16 cellular contexts compared by ENCODE assay signal in the genomic region with DNA sequence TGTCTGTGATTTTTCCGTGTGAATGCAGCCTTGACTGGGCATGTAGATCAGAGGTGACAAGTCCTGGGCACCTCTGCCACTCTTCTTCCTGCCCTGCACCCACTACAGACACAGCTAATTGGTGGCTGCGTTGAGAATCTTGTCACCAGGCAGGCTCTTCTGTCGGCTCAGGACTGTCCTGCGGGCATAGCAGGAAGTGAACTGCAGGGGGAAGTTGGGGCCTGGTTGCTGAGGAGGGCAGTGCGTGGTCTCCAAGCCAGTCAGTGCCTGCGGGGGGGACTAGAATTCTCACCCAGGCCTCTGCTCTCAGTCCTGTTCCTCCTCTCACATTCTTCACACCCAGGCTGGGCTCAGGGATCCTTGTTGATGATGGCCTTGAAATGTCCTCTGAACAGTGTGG. TPM values are rescaled to one million over a fixed set of nuclear protein-coding genes. Genes with fewer than 3 reads are reported as not detected.
DNase-seq lines count a peak whose midpoint lies in the region; ATAC-seq, FAIRE-seq and TF ChIP-seq lines count a peak whose summit lies in the region.
"Had no signal": no experiment of that assay in that cellular context is flagged by ENCODE, and none has a peak within 500 bp of the region (broad histone marks: within the 10 kb centered on the region; RNA-seq: fewer than 3 reads in every experiment).

No MANE protein-coding gene starts in this region.

- POLR2A ChIA-PET in H1 (lab: Charles Lee; ENCODE audit: partially characterized antibody): interaction anchor here (0.7 kb wide), 1 partner anchor 10 kb away, joined by 3 read pairs; no protein-coding TSS in a partner anchor

- no peak overlapping the region for H2BK20ac ChIP-seq in H1 (ENCODE audit: low read length)

- TF ChIP-seq CTCF in NB4 (IDR thresholded peaks at IDR 0.05; ENCODE audit: low read depth, low read length) (no peak), H1 (IDR thresholded peaks at IDR 0.05; ENCODE audit: control extremely low read depth in 1 of 3, insufficient read depth in 1 of 3, low read depth in 1 of 3, low read length in 3 of 3) (no peak), gastrocnemius medialis (IDR thresholded peaks at IDR 0.05 in 4 of 5, conservative IDR thresholded peaks at IDR 0.05 in 1 of 5) (no peak), right lobe of liver (IDR thresholded peaks at IDR 0.05) (no peak)

- H3K9me3 ChIP-seq in H1 (ENCODE audit: insufficient read depth in 2 of 2, low read depth in 1 of 2, low read length in 1 of 2) (no peaks in the 10 kb centered on the region), gastrocnemius medialis (no peaks in the 10 kb centered on the region), right lobe of liver (no peaks in the 10 kb centered on the region)
- H3K9me3 ChIP-seq: SJCRH30 had no signal

- H4K5ac ChIP-seq in H1 (ENCODE audit: insufficient read length, low read depth, low read length): no peak overlapping the region

- no peak overlapping the region for H3K27ac Mint-ChIP-seq in activated T-cell treated with anti-CD3 and anti-CD28 coated beads, Interleukin-2, amount 50 U/mL, for 24 hours

- H3K36me3 ChIP-seq in H1 (ENCODE audit: control insufficient read depth in 2 of 4, insufficient read depth in 4 of 4, low read length in 3 of 4) (peaks cover 0 to 3% (median 0%) of the 10 kb centered on the region in 4 experiments; a peak in 1 of 8 replicates), gastrocnemius medialis (no peaks in the 10 kb centered on the region), right lobe of liver (no peaks in the 10 kb centered on the region)
- H3K36me3 ChIP-seq: BE2C, Peyer's patch, SJCRH30 had no signal

- no peaks in the 10 kb centered on the region for H3K23me2 ChIP-seq in H1 (ENCODE audit: low read depth, low read length)

- no peak overlapping the region for H3K18ac ChIP-seq in H1 (ENCODE audit: extremely low read depth, low read length)

- H4K20me1 ChIP-seq in H1 (replicated peaks in 1 of 2; ENCODE audit: control insufficient read depth in 1 of 2, insufficient read depth in 2 of 2, low read length in 2 of 2): peaks cover 2% of the 10 kb centered on the region in 2 experiments

- no peak overlapping the region; the same call in 1 of the 2 replicates for H3K27ac ChIP-seq in H1 (ENCODE audit: low read depth, low read length)
- H3K27ac ChIP-seq in gastrocnemius medialis: no peak overlapping the region
- no peak overlapping the region for H3K27ac ChIP-seq in right lobe of liver
- H3K27ac ChIP-seq: Peyer's patch, SJCRH30 had no signal

- H3K23ac ChIP-seq in H1 (ENCODE audit: insufficient read length): no peak overlapping the region

- H2BK15ac ChIP-seq in H1 (ENCODE audit: low read length): no peak overlapping the region; the same call in 1 of the 2 replicates

- in situ Hi-C loops in gastrocnemius medialis (cut with MboI; ENCODE audit: low sequenced_read_pairs in 4 of 4): no loop called here

- no peaks in the 10 kb centered on the region for H3K9me3 Mint-ChIP-seq in activated T-cell treated with anti-CD3 and anti-CD28 coated beads, Interleukin-2, amount 50 U/mL, for 24 hours

- no peak for ATAC-seq in GM18517 (IDR thresholded peaks at IDR 0.05; ENCODE audit: unreplicated experiment)
- ATAC-seq in gastrocnemius medialis: no peak
- no peak for ATAC-seq in right lobe of liver

- H3K36me3 Mint-ChIP-seq in activated T-cell treated with anti-CD3 and anti-CD28 coated beads, Interleukin-2, amount 50 U/mL, for 24 hours (ENCODE audit: low read depth): no peaks in the 10 kb centered on the region
- H3K36me3 Mint-ChIP-seq: CD4-positive, CD25-positive, alpha-beta regulatory T cell had no signal

- H4K91ac ChIP-seq in H1 (replicated peaks; ENCODE audit: insufficient read length, low read length): no peak overlapping the region

- H2BK12ac ChIP-seq in H1 (ENCODE audit: low read depth, low read length): 0 out of 2 replicates have a peak overlapping the region, but pooled peaks have one; percentile 4

- H3K4me2 ChIP-seq in H1 (ENCODE audit: insufficient read depth in 1 of 2, low read depth in 2 of 2, low read length in 2 of 2): no peak overlapping the region

- DNase-seq in ELF-1 (ENCODE audit: low read depth, low spot score) (peak; percentile 24), HTR-8/SVneo (ENCODE audit: insufficient read length, low spot score) (no peak), NB4 (ENCODE audit: low read depth) (peak; percentile 46), H1 (ENCODE audit: low read depth in 1 of 2, low spot score in 2 of 2) (no peak), gastrocnemius medialis (no peak), right lobe of liver (no peak)
- no peak for DNase-seq in activated T-cell treated with anti-CD3 and anti-CD28 coated beads, Interleukin-2, amount 50 U/mL, for 24 hours
- DNase-seq: BE2C, EL, NCI-H1417 treated with DMSO at 0.1 percent for 48 hours, NCI-H187, Peyer's patch, SJCRH30, T-helper 1 cell had no signal

- no peak for TF ChIP-seq EP300 in H1 (IDR thresholded peaks at IDR 0.05; ENCODE audit: borderline replicate concordance in 1 of 2, low read depth in 2 of 2, low read length in 2 of 2)

- no peaks in the 10 kb centered on the region for H3K79me2 ChIP-seq in H1 (ENCODE audit: control insufficient read depth in 1 of 2, insufficient read depth in 2 of 2, low read length in 2 of 2)

- H3K27me3 ChIP-seq in H1 (replicated peaks in 1 of 4; ENCODE audit: control insufficient read depth in 3 of 4, extremely low read depth in 1 of 4, insufficient read depth in 3 of 4, low read length in 3 of 4) (no peaks in the 10 kb centered on the region), gastrocnemius medialis (peaks cover 4 to 17% (median 8%) of the 10 kb centered on the region in 3 donors), right lobe of liver (no peaks in the 10 kb centered on the region)
- H3K27me3 ChIP-seq: BE2C, Peyer's patch, SJCRH30 had no signal

- no peak overlapping the region for H2BK5ac ChIP-seq in H1 (ENCODE audit: low read depth, low read length)

- TF ChIP-seq RAD21 in H1 (IDR thresholded peaks at IDR 0.05 in 1 of 2, conservative IDR thresholded peaks at IDR 0.05 in 1 of 2; ENCODE audit: low read depth in 2 of 2, low read length in 2 of 2): no peak

- H3K4me1 ChIP-seq in H1 (replicated peaks in 1 of 4; ENCODE audit: control insufficient read depth in 3 of 4, insufficient read depth in 4 of 4, low read length in 3 of 4): peaks cover 0 to 17% (median 2%) of the 10 kb centered on the region in 4 experiments; a peak in 4 of 7 replicates
- H3K4me1 ChIP-seq in gastrocnemius medialis: no peaks in the 10 kb centered on the region
- H3K4me1 ChIP-seq in right lobe of liver: no peaks in the 10 kb centered on the region
- H3K4me1 ChIP-seq: BE2C, Peyer's patch, SJCRH30 had no signal

- H3K4me3 Mint-ChIP-seq in activated T-cell treated with anti-CD3 and anti-CD28 coated beads, Interleukin-2, amount 50 U/mL, for 24 hours: no peak overlapping the region
- H3K4me3 Mint-ChIP-seq: CD4-positive, CD25-positive, alpha-beta regulatory T cell had no signal

- H3K4ac ChIP-seq in H1 (replicated peaks; ENCODE audit: insufficient read length, low read depth, low read length): no peak overlapping the region

- peak overlapping the region; percentile 98; the same call in 1 of the 2 replicates for H2AK5ac ChIP-seq in H1 (ENCODE audit: low read depth, low read length)

- CTCF ChIA-PET in H1 (lab: Charles Lee; ENCODE audit: partially characterized antibody): interaction anchor here (0.6 to 4.5 kb wide), 19 partner anchors 10 to 167 kb away, joined by 3 to 38 read pairs (median 4); no protein-coding TSS in a partner anchor

- intact Hi-C loops in gastrocnemius medialis (cut with DNase I; ENCODE audit: low total_unique reads) (no loop called here), right lobe of liver (cut with DNase I) (no loop called here)

- 86% methylated on average over 6 of the region's 6 CpGs; no CpG with 5 or more reads in 1 of the 2 experiments for WGBS in H1 (ENCODE audit: extremely low coverage in 1 of 2, insufficient coverage in 1 of 2, insufficient read length in 1 of 2, insufficient replicate concordance in 2 of 2, low coverage in 1 of 2, low lambda C conversion rate in 2 of 2, missing lambda C conversion rate in 1 of 2), 2 experiments
- 13% methylated on average over 2 of the region's 6 CpGs for WGBS in right lobe of liver (ENCODE audit: insufficient coverage, low coverage, low lambda C conversion rate, missing lambda C conversion rate)

- no peak overlapping the region for H3K9ac ChIP-seq in H1 (replicated peaks in 1 of 4; ENCODE audit: extremely low read depth in 1 of 4, low read depth in 3 of 4, low read length in 3 of 4)

- H3K4me3 ChIP-seq in NB4 (ENCODE audit: low read depth, low read length): no peak overlapping the region
- no peak overlapping the region for H3K4me3 ChIP-seq in H1 (ENCODE audit: extremely low read depth in 1 of 4, insufficient read depth in 2 of 4, low read depth in 3 of 4, low read length in 4 of 4)
- H3K4me3 ChIP-seq in gastrocnemius medialis: no peak overlapping the region
- H3K4me3 ChIP-seq in right lobe of liver: no peak overlapping the region
- H3K4me3 ChIP-seq: Peyer's patch, SJCRH30 had no signal

- no peak for TF ChIP-seq POLR2A in NB4 (IDR thresholded peaks at IDR 0.05; ENCODE audit: extremely low read depth, insufficient read length)
- no peak for TF ChIP-seq POLR2A in H1 (IDR thresholded peaks at IDR 0.05; ENCODE audit: control extremely low read depth in 1 of 2, low read depth in 2 of 2, low read length in 2 of 2)
- TF ChIP-seq POLR2A in gastrocnemius medialis (IDR thresholded peaks at IDR 0.05): no peak
- no peak for TF ChIP-seq POLR2A in right lobe of liver (IDR thresholded peaks at IDR 0.05)

- H3K79me1 ChIP-seq in H1 (ENCODE audit: low read depth, low read length): peaks cover 4% of the 10 kb centered on the region

- no peak overlapping the region for H2AFZ ChIP-seq in H1 (ENCODE audit: low read length)

- H3K27me3 Mint-ChIP-seq in activated T-cell treated with anti-CD3 and anti-CD28 coated beads, Interleukin-2, amount 50 U/mL, for 24 hours: peaks cover 12% of the 10 kb centered on the region
- H3K27me3 Mint-ChIP-seq: CD4-positive, CD25-positive, alpha-beta regulatory T cell had no signal

- H3K56ac ChIP-seq in H1 (replicated peaks; ENCODE audit: insufficient read length, low read depth, low read length): no peak overlapping the region

- H4K8ac ChIP-seq in H1 (ENCODE audit: extremely low read depth, insufficient read depth, low read length): peak overlapping the region; percentile 53

- no peaks in the 10 kb centered on the region for H3K4me1 Mint-ChIP-seq in activated T-cell treated with anti-CD3 and anti-CD28 coated beads, Interleukin-2, amount 50 U/mL, for 24 hours (ENCODE audit: low read depth)
- H3K4me1 Mint-ChIP-seq: CD4-positive, CD25-positive, alpha-beta regulatory T cell had no signal

- FAIRE-seq in HTR-8/SVneo (lab: Jason Lieb, UNC): peak; percentile 40
- FAIRE-seq in H1 (lab: Jason Lieb, UNC): no peak

- H3K14ac ChIP-seq in H1 (ENCODE audit: insufficient read length): no peak overlapping the region

- no peak overlapping the region for H2BK120ac ChIP-seq in H1 (replicated peaks; ENCODE audit: low read depth, low read length)

RNA-seq across cellular contexts. Expression of a gene that starts 50.5 kb away (rescaled TPM):
- total RNA-seq in H1 (2021; fragmentation: NEBNext Ultra II Directional; extraction: Animal tissue kit (Norgen Biotek cat#: 25700)): 28.3 and 28.4 TPM in 2 replicates
- polyA plus RNA-seq in H1 (2011; rRNA removed): 10.3 and 19.3 TPM in 2 replicates
- polyA plus RNA-seq in H1 (2011; cell fraction: cytosol; rRNA removed): 16.6 TPM
- polyA plus RNA-seq in H1 (2011; cell fraction: nucleus; rRNA removed): 21.3 TPM
- 10.2 to 20.9 TPM (median 18.6 TPM) in 4 replicates for polyA plus RNA-seq in H1 (2012, experiment 1 of 2)
- polyA plus RNA-seq in H1 (2012, experiment 2 of 2): 15.9 TPM
- 13.8 TPM for polyA plus RNA-seq in H1 (2013, experiment 1 of 2)
- 14.8 TPM for polyA plus RNA-seq in H1 (2013, experiment 2 of 2)
- 6.4 and 9.5 TPM in 2 replicates for polyA minus RNA-seq in H1 (2011; rRNA and poly(A)+ RNA removed)
- polyA minus RNA-seq in H1 (2011; cell fraction: cytosol; rRNA and poly(A)+ RNA removed): 15.0 TPM
- polyA minus RNA-seq in H1 (2011; cell fraction: nucleus; rRNA and poly(A)+ RNA removed): 16.9 TPM
- total RNA-seq in gastrocnemius medialis: not detected
- under 1 TPM in 2 of 6 experiments, not detected in 4; 0.07 to 0.12 TPM for total RNA-seq in right lobe of liver
- total RNA-seq: CD4-positive, CD25-positive, alpha-beta regulatory T cell; SJCRH30 had no signal
- polyA plus RNA-seq: CD4-positive, CD25-positive, alpha-beta regulatory T cell had no signal

Comparison
In these comparisons a context has a peak if more than half of its experiments do, and no peak if none do; other contexts are left out.
1. DNase-seq: peak in ELF-1 (single experiment) and NB4 (single experiment); none in HTR-8/SVneo (single experiment), H1 (0 of 2), gastrocnemius medialis (0 of 2), activated T-cell treated with anti-CD3 and anti-CD28 coated beads, Interleukin-2, amount 50 U/mL, for 24 hours (single experiment) and right lobe of liver (0 of 3).
2. RNA of a gene that starts 50.5 kb away (total RNA-seq): 28.3 to 28.4 TPM in H1; 0.07 to 0.12 TPM in right lobe of liver and not detected in gastrocnemius medialis; every median in the first group is over 10 times any median in the second.